In the genomic region with DNA sequence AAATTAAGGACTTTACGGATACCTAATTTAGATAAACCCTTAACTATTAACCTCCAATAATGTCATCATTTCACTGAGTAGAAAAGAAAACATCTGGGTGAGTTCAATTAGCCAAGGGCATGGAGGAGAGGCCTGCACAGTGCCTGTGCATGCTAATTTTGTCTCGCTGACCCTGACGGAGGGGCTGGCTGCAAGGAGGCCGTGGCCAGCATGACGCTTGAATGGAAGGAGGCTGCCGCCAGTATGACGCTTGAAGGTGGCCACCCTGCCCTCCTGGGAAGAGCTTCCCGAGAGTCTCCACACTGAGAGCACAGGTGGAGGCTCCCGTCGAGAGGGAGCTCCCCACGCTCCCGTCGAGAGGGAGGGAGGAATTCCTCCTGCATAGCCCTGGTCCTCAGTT, we compare ENCODE assay signal across 32 cellular contexts.
"Had no signal": no experiment of that assay in that cellular context is flagged by ENCODE, and none has a peak within 500 bp of the region (broad histone marks: within the 10 kb centered on the region; RNA-seq: fewer than 3 reads in every experiment).

No MANE protein-coding gene starts in this region.

- H3K36me3 ChIP-seq: brain microvascular endothelial cell, gastrocnemius medialis, heart left ventricle had no signal

- H3K27me3 ChIP-seq: brain microvascular endothelial cell, foreskin keratinocyte had no signal

- H3K27ac Mint-ChIP-seq: activated CD4-positive, alpha-beta memory T cell treated with anti-CD3 and anti-CD28 coated beads for 36 hours; activated CD4-positive, alpha-beta T cell treated with anti-CD3 and anti-CD28 coated beads for 36 hours; activated CD4-positive, alpha-beta T cell treated with anti-CD3 and anti-CD28 coated beads, Interleukin-2, amount 10 ng/mL, durations not matched to agents 24 days and 14 days; activated CD8-positive, alpha-beta memory T cell treated with anti-CD3 and anti-CD28 coated beads, Interleukin-2, amount 10 ng/mL, durations not matched to agents 7 days and 5 days; activated CD8-positive, alpha-beta T cell treated with anti-CD3 and anti-CD28 coated beads, Interleukin-2, amount 10 ng/mL, durations not matched to agents 7 days and 5 days; activated naive CD8-positive, alpha-beta T cell; activated T-cell treated with anti-CD3 and anti-CD28 coated beads, Interleukin-2, amount 50 U/mL, for 24 hours; activated T-cell treated with anti-CD3 and anti-CD28 coated beads, Interleukin-2, amount 50 U/mL, for 72 hours; dendritic cell treated with granulocyte-macrophage colony-stimulating factor and Interleukin-4, amounts not matched to agents 40 ng/mL and 50 ng/mL, for 4 days; endodermal cell; T-helper 17 cell; T-helper 2 cell treated with Interferon-gamma antibody and Interleukin-4, amounts not matched to agents 5 μg/mL and 100 μg/mL, for 36 hours had no signal

- H3K4me3 Mint-ChIP-seq: activated CD4-positive, alpha-beta memory T cell treated with anti-CD3 and anti-CD28 coated beads for 36 hours; activated CD4-positive, alpha-beta T cell treated with anti-CD3 and anti-CD28 coated beads for 36 hours; activated CD4-positive, alpha-beta T cell treated with anti-CD3 and anti-CD28 coated beads, Interleukin-2, amount 10 ng/mL, durations not matched to agents 24 days and 14 days; activated CD8-positive, alpha-beta memory T cell treated with anti-CD3 and anti-CD28 coated beads, Interleukin-2, amount 10 ng/mL, durations not matched to agents 7 days and 5 days; activated CD8-positive, alpha-beta T cell treated with anti-CD3 and anti-CD28 coated beads, Interleukin-2, amount 10 ng/mL, durations not matched to agents 7 days and 5 days; activated naive CD8-positive, alpha-beta T cell; activated T-cell treated with anti-CD3 and anti-CD28 coated beads, Interleukin-2, amount 50 U/mL, for 24 hours; activated T-cell treated with anti-CD3 and anti-CD28 coated beads, Interleukin-2, amount 50 U/mL, for 72 hours; central memory CD8-positive, alpha-beta T cell; dendritic cell treated with granulocyte-macrophage colony-stimulating factor and Interleukin-4, amounts not matched to agents 40 ng/mL and 50 ng/mL, for 4 days; endodermal cell; T-helper 17 cell; T-helper 2 cell treated with Interferon-gamma antibody and Interleukin-4, amounts not matched to agents 5 μg/mL and 100 μg/mL, for 36 hours had no signal

- H3K9me3 ChIP-seq: gastrocnemius medialis, heart left ventricle had no signal

- H3K36me3 Mint-ChIP-seq: activated CD4-positive, alpha-beta memory T cell treated with anti-CD3 and anti-CD28 coated beads for 36 hours; activated CD8-positive, alpha-beta memory T cell treated with anti-CD3 and anti-CD28 coated beads, Interleukin-2, amount 10 ng/mL, durations not matched to agents 7 days and 5 days; activated naive CD8-positive, alpha-beta T cell had no signal

- DNase-seq: activated CD4-positive, alpha-beta memory T cell treated with anti-CD3 and anti-CD28 coated beads for 36 hours; activated CD4-positive, alpha-beta T cell treated with anti-CD3 and anti-CD28 coated beads for 36 hours; activated CD4-positive, alpha-beta T cell treated with anti-CD3 and anti-CD28 coated beads, Interleukin-2, amount 10 ng/mL, durations not matched to agents 24 days and 14 days; activated CD4-positive, CD25-positive, alpha-beta regulatory T cell; activated CD4-positive, CD25-positive, alpha-beta regulatory T cell treated with anti-CD3 and anti-CD28 coated beads, Interleukin-2, amount 50 U/mL, for 72 hours; activated CD8-positive, alpha-beta memory T cell treated with anti-CD3 and anti-CD28 coated beads, Interleukin-2, amount 10 ng/mL, durations not matched to agents 7 days and 5 days; activated CD8-positive, alpha-beta memory T cell treated with anti-CD3 and anti-CD28 coated beads, Interleukin-2, amount 50 U/mL, for 4 hours; activated CD8-positive, alpha-beta T cell treated with anti-CD3 and anti-CD28 coated beads, Interleukin-2, amount 10 ng/mL, durations not matched to agents 7 days and 5 days; activated gamma-delta T cell treated with Interleukin-2 at 50 U/mL for 16 hours; activated naive CD4-positive, alpha-beta T cell treated with anti-CD3 and anti-CD28 coated beads, Interleukin-2, amount 50 U/mL, for 16 hours; activated naive CD4-positive, alpha-beta T cell treated with Interleukin-2 at 50 U/mL for 16 hours; activated T-cell treated with anti-CD3 and anti-CD28 coated beads for 4 hours; activated T-cell treated with anti-CD3 and anti-CD28 coated beads, Interleukin-2, amount 50 U/mL, for 24 hours; activated T-cell treated with anti-CD3 and anti-CD28 coated beads, Interleukin-2, amount 50 U/mL, for 72 hours; amniotic stem cell; anterior cingulate cortex; brain microvascular endothelial cell; dorsolateral prefrontal cortex; effector memory CD4-positive, alpha-beta T cell; endodermal cell; foreskin keratinocyte; gastrocnemius medialis; glutamatergic neuron; heart left ventricle; T-helper 1 cell; T-helper 17 cell; T1000 had no signal

- H3K9me3 Mint-ChIP-seq: activated T-cell treated with anti-CD3 and anti-CD28 coated beads, Interleukin-2, amount 50 U/mL, for 24 hours; dendritic cell treated with granulocyte-macrophage colony-stimulating factor and Interleukin-4, amounts not matched to agents 40 ng/mL and 50 ng/mL, for 4 days had no signal

- H3K27ac ChIP-seq: brain microvascular endothelial cell, coronary artery, dorsolateral prefrontal cortex, foreskin keratinocyte, gastrocnemius medialis, heart left ventricle had no signal

- H3K4me1 ChIP-seq: foreskin keratinocyte, gastrocnemius medialis, heart left ventricle had no signal

- H3K27me3 Mint-ChIP-seq: activated CD8-positive, alpha-beta memory T cell treated with anti-CD3 and anti-CD28 coated beads, Interleukin-2, amount 10 ng/mL, durations not matched to agents 7 days and 5 days; dendritic cell treated with granulocyte-macrophage colony-stimulating factor and Interleukin-4, amounts not matched to agents 40 ng/mL and 50 ng/mL, for 4 days had no signal

- H3K4me3 ChIP-seq: coronary artery, dorsolateral prefrontal cortex, gastrocnemius medialis, heart left ventricle had no signal
